ENCODE assay signal across 18 cellular contexts in the genomic region with DNA sequence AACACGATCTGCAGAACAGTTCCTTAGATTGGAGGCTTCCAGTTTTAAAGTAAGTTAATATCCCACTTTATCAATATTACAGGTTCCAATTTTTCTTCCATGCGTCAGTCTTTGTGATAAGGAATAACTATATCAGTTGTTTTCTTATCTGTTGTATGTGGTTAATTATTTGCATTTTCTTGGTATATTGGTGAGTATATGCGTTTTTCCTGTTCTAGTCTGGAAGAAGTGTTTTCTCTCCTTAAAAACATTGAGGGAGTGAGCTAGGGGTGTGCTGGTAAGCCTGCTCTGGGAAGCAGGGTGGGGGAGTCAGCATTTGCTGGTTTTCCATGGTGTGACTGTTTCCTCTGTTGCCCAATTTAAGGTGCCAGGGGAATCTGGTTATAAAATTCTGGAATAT. TPM values are rescaled to one million over a fixed set of nuclear protein-coding genes. Genes with fewer than 3 reads are reported as not detected.
DNase-seq lines count a peak whose midpoint lies in the region; ATAC-seq and TF ChIP-seq lines count a peak whose summit lies in the region.
"Had no signal": no experiment of that assay in that cellular context is flagged by ENCODE, and none has a peak within 500 bp of the region (broad histone marks: within the 10 kb centered on the region; RNA-seq: fewer than 3 reads in every experiment).

No MANE protein-coding gene starts in this region.

- no peaks in the 10 kb centered on the region for H3K27me3 ChIP-seq in neural progenitor cell
- H3K27me3 ChIP-seq: Peyer's patch had no signal

- no peaks in the 10 kb centered on the region for H3K9me3 ChIP-seq in neural progenitor cell (ENCODE audit: low read depth)
- H3K9me3 ChIP-seq: Peyer's patch had no signal

- no peaks in the 10 kb centered on the region for H3K36me3 ChIP-seq in neural progenitor cell

- H3K9me3 Mint-ChIP-seq in neural progenitor cell, result no peaks in the 10 kb centered on the region
- H3K9me3 Mint-ChIP-seq: activated CD4-positive, alpha-beta memory T cell treated with anti-CD3 and anti-CD28 coated beads, Interleukin-2, amount 10 ng/mL, durations not matched to agents 7 days and 5 days; immature natural killer cell; naive thymus-derived CD8-positive, alpha-beta T cell had no signal

- ATAC-seq in omental fat pad (ENCODE audit: low FRiP score), result no peak
- ATAC-seq: activated CD4-positive, CD25-positive, alpha-beta regulatory T cell treated with anti-CD3 and anti-CD28 coated beads, Interleukin-2, amount 50 U/mL, for 24 hours; naive thymus-derived CD8-positive, alpha-beta T cell had no signal

- H3K36me3 Mint-ChIP-seq in neural progenitor cell, result peaks cover 28% of the 10 kb centered on the region

- DNase-seq in NCI-H226, result peak; percentile 51
- no peak for DNase-seq in neural progenitor cell (ENCODE audit: low spot score)
- no peak for DNase-seq in amygdala (lab: John Stamatoyannopoulos, UW)
- no peak for DNase-seq in omental fat pad (ENCODE audit: low spot score)
- DNase-seq in NCI-H2171 (lab: John Stamatoyannopoulos, UW), result no peak
- DNase-seq: activated CD4-positive, alpha-beta memory T cell treated with anti-CD3 and anti-CD28 coated beads, Interleukin-2, amount 10 ng/mL, durations not matched to agents 7 days and 5 days; activated effector memory CD4-positive, alpha-beta T cell treated with Interleukin-2 at 50 U/mL for 16 hours; dermis blood vessel endothelial cell; immature natural killer cell; KG1; naive thymus-derived CD8-positive, alpha-beta T cell; NCI-H1436 treated with DMSO at 0.1 percent for 48 hours; NCI-H526 treated with DMSO at 0.1 percent for 48 hours; Peyer's patch; posterior cingulate gyrus had no signal

- H3K4me2 ChIP-seq in neural progenitor cell, result no peak overlapping the region

- H3F3A ChIP-seq in neural progenitor cell (ENCODE audit: low read depth), result no peaks in the 10 kb centered on the region

- H3K4me3 Mint-ChIP-seq in neural progenitor cell, result no peak overlapping the region
- H3K4me3 Mint-ChIP-seq: activated CD4-positive, alpha-beta memory T cell treated with anti-CD3 and anti-CD28 coated beads, Interleukin-2, amount 10 ng/mL, durations not matched to agents 7 days and 5 days; immature natural killer cell; naive thymus-derived CD8-positive, alpha-beta T cell had no signal

- no peaks in the 10 kb centered on the region for H3K4me1 ChIP-seq in neural progenitor cell
- H3K4me1 ChIP-seq: Peyer's patch had no signal

- no peaks in the 10 kb centered on the region for H4K20me1 ChIP-seq in neural progenitor cell (ENCODE audit: low read depth)

- H3K27ac ChIP-seq in cingulate gyrus (ENCODE audit: low read depth, low read length) (peak overlapping the region; percentile 83), neural progenitor cell (no peak overlapping the region), temporal lobe (ENCODE audit: low read depth, low read length) (peak overlapping the region; percentile 87)

- H2AFZ ChIP-seq in neural progenitor cell (replicated peaks), result no peak overlapping the region

- H3K79me2 ChIP-seq in neural progenitor cell (ENCODE audit: low read depth), result no peaks in the 10 kb centered on the region

- TF ChIP-seq CTCF in neural progenitor cell (IDR thresholded peaks at IDR 0.05) (no peak), omental fat pad (IDR thresholded peaks at IDR 0.05) (no peak)

- peaks cover 22% of the 10 kb centered on the region for H3K4me1 Mint-ChIP-seq in neural progenitor cell
- H3K4me1 Mint-ChIP-seq: activated CD4-positive, alpha-beta memory T cell treated with anti-CD3 and anti-CD28 coated beads, Interleukin-2, amount 10 ng/mL, durations not matched to agents 7 days and 5 days; immature natural killer cell; naive thymus-derived CD8-positive, alpha-beta T cell had no signal

- peak overlapping the region; percentile 55 for H3K27ac Mint-ChIP-seq in neural progenitor cell
- H3K27ac Mint-ChIP-seq: activated CD4-positive, alpha-beta memory T cell treated with anti-CD3 and anti-CD28 coated beads, Interleukin-2, amount 10 ng/mL, durations not matched to agents 7 days and 5 days; immature natural killer cell had no signal

- no peak overlapping the region for H3K4me3 ChIP-seq in neural progenitor cell
- H3K4me3 ChIP-seq: Peyer's patch had no signal

- peaks cover 2% of the 10 kb centered on the region for H3K27me3 Mint-ChIP-seq in neural progenitor cell (ENCODE audit: insufficient read depth, low read depth)
- H3K27me3 Mint-ChIP-seq: activated CD4-positive, alpha-beta memory T cell treated with anti-CD3 and anti-CD28 coated beads, Interleukin-2, amount 10 ng/mL, durations not matched to agents 7 days and 5 days; naive thymus-derived CD8-positive, alpha-beta T cell had no signal

- H3K9ac ChIP-seq in neural progenitor cell, result no peak overlapping the region

RNA-seq across cellular contexts. Expression of gene KIF1B, which starts 50.2 kb away (rescaled TPM):
- total RNA-seq in neural progenitor cell (ENCODE audit: low replicate concordance) (49.8 and 52.0 TPM in 2 replicates), temporal lobe (255 TPM), omental fat pad (10 to 100 TPM; 45.7 to 63.5 (median 52.1) TPM)
